ENCODE assay signal across 1 cellular context in the genomic region with DNA sequence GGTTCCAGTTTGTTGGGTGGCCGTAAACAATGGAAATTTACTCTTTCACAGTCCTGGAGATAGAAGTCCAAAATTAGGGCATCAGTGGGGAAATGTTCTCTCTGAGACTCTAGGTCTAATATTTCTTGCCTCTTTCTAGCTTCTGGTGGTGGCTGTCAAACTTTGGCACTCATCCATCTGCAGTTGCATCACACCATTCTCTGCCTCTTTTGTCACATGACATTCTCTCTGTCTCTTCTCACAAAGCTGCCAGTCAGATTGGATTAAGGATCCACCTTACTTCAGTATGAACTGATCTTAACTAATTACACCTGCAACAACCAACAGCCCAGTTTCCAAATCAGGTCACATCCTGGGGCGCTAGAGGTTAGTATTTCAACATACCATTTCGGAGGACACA.
TF ChIP-seq lines count a peak whose summit lies in the region.

No MANE protein-coding gene starts in this region.

TF ChIP-seq in GM23338, 12 proteins besides CTCF, POLR2A, EP300 and RAD21 (continued from another document):
- TF ChIP-seq, protein P1, sequence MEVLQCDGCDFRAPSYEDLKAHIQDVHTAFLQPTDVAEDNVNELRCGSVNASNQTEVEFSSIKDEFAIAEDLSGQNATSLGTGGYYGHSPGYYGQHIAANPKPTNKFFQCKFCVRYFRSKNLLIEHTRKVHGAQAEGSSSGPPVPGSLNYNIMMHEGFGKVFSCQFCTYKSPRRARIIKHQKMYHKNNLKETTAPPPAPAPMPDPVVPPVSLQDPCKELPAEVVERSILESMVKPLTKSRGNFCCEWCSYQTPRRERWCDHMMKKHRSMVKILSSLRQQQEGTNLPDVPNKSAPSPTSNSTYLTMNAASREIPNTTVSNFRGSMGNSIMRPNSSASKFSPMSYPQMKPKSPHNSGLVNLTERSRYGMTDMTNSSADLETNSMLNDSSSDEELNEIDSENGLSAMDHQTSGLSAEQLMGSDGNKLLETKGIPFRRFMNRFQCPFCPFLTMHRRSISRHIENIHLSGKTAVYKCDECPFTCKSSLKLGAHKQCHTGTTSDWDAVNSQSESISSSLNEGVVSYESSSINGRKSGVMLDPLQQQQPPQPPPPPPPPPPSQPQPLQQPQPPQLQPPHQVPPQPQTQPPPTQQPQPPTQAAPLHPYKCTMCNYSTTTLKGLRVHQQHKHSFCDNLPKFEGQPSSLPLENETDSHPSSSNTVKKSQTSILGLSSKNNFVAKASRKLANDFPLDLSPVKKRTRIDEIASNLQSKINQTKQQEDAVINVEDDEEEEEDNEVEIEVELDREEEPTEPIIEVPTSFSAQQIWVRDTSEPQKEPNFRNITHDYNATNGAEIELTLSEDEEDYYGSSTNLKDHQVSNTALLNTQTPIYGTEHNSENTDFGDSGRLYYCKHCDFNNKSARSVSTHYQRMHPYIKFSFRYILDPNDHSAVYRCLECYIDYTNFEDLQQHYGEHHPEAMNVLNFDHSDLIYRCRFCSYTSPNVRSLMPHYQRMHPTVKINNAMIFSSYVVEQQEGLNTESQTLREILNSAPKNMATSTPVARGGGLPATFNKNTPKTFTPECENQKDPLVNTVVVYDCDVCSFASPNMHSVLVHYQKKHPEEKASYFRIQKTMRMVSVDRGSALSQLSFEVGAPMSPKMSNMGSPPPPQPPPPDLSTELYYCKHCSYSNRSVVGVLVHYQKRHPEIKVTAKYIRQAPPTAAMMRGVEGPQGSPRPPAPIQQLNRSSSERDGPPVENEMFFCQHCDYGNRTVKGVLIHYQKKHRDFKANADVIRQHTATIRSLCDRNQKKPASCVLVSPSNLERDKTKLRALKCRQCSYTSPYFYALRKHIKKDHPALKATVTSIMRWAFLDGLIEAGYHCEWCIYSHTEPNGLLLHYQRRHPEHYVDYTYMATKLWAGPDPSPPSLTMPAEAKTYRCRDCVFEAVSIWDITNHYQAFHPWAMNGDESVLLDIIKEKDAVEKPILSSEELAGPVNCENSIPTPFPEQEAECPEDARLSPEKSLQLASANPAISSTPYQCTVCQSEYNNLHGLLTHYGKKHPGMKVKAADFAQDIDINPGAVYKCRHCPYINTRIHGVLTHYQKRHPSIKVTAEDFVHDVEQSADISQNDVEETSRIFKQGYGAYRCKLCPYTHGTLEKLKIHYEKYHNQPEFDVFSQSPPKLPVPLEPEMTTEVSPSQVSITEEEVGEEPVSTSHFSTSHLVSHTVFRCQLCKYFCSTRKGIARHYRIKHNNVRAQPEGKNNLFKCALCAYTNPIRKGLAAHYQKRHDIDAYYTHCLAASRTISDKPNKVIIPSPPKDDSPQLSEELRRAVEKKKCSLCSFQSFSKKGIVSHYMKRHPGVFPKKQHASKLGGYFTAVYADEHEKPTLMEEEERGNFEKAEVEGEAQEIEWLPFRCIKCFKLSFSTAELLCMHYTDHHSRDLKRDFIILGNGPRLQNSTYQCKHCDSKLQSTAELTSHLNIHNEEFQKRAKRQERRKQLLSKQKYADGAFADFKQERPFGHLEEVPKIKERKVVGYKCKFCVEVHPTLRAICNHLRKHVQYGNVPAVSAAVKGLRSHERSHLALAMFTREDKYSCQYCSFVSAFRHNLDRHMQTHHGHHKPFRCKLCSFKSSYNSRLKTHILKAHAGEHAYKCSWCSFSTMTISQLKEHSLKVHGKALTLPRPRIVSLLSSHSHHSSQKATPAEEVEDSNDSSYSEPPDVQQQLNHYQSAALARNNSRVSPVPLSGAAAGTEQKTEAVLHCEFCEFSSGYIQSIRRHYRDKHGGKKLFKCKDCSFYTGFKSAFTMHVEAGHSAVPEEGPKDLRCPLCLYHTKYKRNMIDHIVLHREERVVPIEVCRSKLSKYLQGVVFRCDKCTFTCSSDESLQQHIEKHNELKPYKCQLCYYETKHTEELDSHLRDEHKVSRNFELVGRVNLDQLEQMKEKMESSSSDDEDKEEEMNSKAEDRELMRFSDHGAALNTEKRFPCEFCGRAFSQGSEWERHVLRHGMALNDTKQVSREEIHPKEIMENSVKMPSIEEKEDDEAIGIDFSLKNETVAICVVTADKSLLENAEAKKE (CRISPR knock-in tag; IDR thresholded peaks at IDR 0.05) = no peak
- TF ChIP-seq NANOG (IDR thresholded peaks at IDR 0.05; ENCODE audit: borderline replicate concordance) (no peak), CREB1 (CRISPR knock-in tag; IDR thresholded peaks at IDR 0.05; ENCODE audit: low read depth) (no peak), POLR2AphosphoS5 (IDR thresholded peaks at IDR 0.05; ENCODE audit: low read depth) (no peak), JUNB (IDR thresholded peaks at IDR 0.05; ENCODE audit: unreplicated experiment) (no peak), EZH2phosphoT487 (IDR thresholded peaks at IDR 0.05; ENCODE audit: unreplicated experiment) (no peak), STAT1 (IDR thresholded peaks at IDR 0.05; ENCODE audit: unreplicated experiment) (no peak), ZNF114 (CRISPR knock-in tag; IDR thresholded peaks at IDR 0.05) (no peak)
- TF ChIP-seq, protein P2, sequence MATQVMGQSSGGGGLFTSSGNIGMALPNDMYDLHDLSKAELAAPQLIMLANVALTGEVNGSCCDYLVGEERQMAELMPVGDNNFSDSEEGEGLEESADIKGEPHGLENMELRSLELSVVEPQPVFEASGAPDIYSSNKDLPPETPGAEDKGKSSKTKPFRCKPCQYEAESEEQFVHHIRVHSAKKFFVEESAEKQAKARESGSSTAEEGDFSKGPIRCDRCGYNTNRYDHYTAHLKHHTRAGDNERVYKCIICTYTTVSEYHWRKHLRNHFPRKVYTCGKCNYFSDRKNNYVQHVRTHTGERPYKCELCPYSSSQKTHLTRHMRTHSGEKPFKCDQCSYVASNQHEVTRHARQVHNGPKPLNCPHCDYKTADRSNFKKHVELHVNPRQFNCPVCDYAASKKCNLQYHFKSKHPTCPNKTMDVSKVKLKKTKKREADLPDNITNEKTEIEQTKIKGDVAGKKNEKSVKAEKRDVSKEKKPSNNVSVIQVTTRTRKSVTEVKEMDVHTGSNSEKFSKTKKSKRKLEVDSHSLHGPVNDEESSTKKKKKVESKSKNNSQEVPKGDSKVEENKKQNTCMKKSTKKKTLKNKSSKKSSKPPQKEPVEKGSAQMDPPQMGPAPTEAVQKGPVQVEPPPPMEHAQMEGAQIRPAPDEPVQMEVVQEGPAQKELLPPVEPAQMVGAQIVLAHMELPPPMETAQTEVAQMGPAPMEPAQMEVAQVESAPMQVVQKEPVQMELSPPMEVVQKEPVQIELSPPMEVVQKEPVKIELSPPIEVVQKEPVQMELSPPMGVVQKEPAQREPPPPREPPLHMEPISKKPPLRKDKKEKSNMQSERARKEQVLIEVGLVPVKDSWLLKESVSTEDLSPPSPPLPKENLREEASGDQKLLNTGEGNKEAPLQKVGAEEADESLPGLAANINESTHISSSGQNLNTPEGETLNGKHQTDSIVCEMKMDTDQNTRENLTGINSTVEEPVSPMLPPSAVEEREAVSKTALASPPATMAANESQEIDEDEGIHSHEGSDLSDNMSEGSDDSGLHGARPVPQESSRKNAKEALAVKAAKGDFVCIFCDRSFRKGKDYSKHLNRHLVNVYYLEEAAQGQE (IDR thresholded peaks at IDR 0.05; ENCODE audit: unreplicated experiment) = no peak
